In the genomic region with DNA sequence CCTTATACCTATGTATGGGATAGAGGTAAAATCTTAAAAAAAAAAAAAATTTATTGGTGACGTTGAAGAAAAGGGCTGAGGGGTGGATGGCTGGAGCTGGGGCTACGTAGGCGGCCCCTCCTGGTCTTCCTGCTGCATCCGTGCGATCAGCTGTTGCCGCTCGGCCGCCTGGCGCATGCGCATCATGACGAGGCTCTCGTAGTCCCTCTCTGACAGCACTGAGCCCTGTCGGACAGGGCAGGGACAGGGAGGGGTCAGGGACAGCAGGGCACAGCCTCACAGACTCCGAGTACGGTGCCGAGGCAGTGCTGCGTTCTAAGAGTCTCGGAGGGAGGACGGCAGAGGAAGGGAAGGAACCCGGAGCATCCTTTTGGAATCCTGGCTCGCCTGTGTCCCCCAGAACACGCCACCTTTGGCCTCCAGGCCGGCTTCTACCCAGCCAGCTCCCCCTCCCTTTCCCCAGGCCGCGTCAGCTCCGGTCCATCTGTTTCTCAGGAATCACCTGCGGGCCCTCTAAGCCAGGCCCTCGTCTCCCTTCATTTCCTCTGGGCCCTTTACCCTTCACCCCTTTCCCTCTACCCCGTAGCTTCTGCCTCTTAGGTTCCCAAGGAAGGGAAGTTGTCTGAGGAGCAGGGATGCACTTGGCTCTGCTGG, we compare ENCODE assay signal across 15 cellular contexts. TPM values are rescaled to one million over a fixed set of nuclear protein-coding genes. Genes with fewer than 3 reads are reported as not detected.
A peak's percentile ranks its signal among the peaks of the same experiment; 100 is the strongest.
DNase-seq lines count a peak whose midpoint lies in the region; ATAC-seq and TF ChIP-seq lines count a peak whose summit lies in the region.
"Had no signal": no experiment of that assay in that cellular context is flagged by ENCODE, and none has a peak within 500 bp of the region (broad histone marks: within the 10 kb centered on the region; RNA-seq: fewer than 3 reads in every experiment).

No MANE protein-coding gene starts in this region.

- H3K4me3 ChIP-seq in breast epithelium (no peak overlapping the region), mammary epithelial cell (replicated peaks in 1 of 3; ENCODE audit: insufficient read depth in 1 of 3, low read depth in 2 of 3, low read length in 3 of 3) (no peak overlapping the region), WERI-Rb-1 (ENCODE audit: low read depth, low read length) (no peak overlapping the region), muscle layer of duodenum (ENCODE audit: low read depth in 1 of 2, low read length in 2 of 2) (no peak overlapping the region), vagina (no peak overlapping the region)
- H3K4me3 ChIP-seq: gastrocnemius medialis, K562, upper lobe of left lung had no signal

- H3K9ac ChIP-seq in mammary epithelial cell (ENCODE audit: insufficient read depth, low read length) = no peak overlapping the region

- H2AFZ ChIP-seq in mammary epithelial cell (ENCODE audit: low read depth, low read length) = no peak overlapping the region

- WGBS in mammary epithelial cell (ENCODE audit: low coverage, missing lambda C conversion rate) = 95% methylated on average over 22 of the region's 29 CpGs

- in situ Hi-C loops in mammary epithelial cell (cut with MboI; ENCODE audit: low sequenced_read_pairs in 2 of 2) = no loop called here

- no TSS peak for BruUV-seq in mammary epithelial cell (replicated peaks; lab: Mats Ljungman, UMichigan)

- no peaks in the 10 kb centered on the region for H3K79me2 ChIP-seq in mammary epithelial cell (ENCODE audit: insufficient read depth, low read length)

- no peak overlapping the region for H3K4me2 ChIP-seq in mammary epithelial cell (ENCODE audit: insufficient read depth, low read depth, low read length)

- H3K4me1 ChIP-seq in breast epithelium = peaks cover 7 to 20% of the 10 kb centered on the region in 2 donors
- H3K4me1 ChIP-seq in mammary epithelial cell (ENCODE audit: insufficient read depth, low read length) = peaks cover 56% of the 10 kb centered on the region
- H3K4me1 ChIP-seq in muscle layer of duodenum (ENCODE audit: control insufficient read depth in 1 of 2, insufficient read depth in 2 of 2, low read length in 2 of 2) = peaks cover 0 to 17% of the 10 kb centered on the region in 2 donors
- peaks cover 77% of the 10 kb centered on the region for H3K4me1 ChIP-seq in vagina

- no peak for ATAC-seq in GM21381 (IDR thresholded peaks at IDR 0.05; ENCODE audit: unreplicated experiment)
- ATAC-seq: gastrocnemius medialis, K562 had no signal

- no peaks in the 10 kb centered on the region for H3K9me3 ChIP-seq in breast epithelium
- H3K9me3 ChIP-seq in mammary epithelial cell (replicated peaks; ENCODE audit: insufficient read depth, low read length) = no peaks in the 10 kb centered on the region
- H3K9me3 ChIP-seq in WERI-Rb-1 (ENCODE audit: severe bottlenecking) = no peaks in the 10 kb centered on the region
- H3K9me3 ChIP-seq in muscle layer of duodenum (ENCODE audit: control insufficient read depth in 1 of 2, low read length in 2 of 2) = no peaks in the 10 kb centered on the region
- H3K9me3 ChIP-seq in vagina = no peaks in the 10 kb centered on the region
- H3K9me3 ChIP-seq: gastrocnemius medialis, upper lobe of left lung had no signal

- DNase-seq in breast epithelium (ENCODE audit: low spot score in 2 of 2) = no peak
- DNase-seq in mammary epithelial cell = no peak
- DNase-seq in WERI-Rb-1 = peak; percentile 66
- DNase-seq in vagina (ENCODE audit: extremely low spot score in 2 of 2) = no peak
- DNase-seq in RKO (ENCODE audit: low spot score) = no peak
- no peak for DNase-seq in NCI-H510A treated with DMSO at 0.1 percent for 48 hours (lab: John Stamatoyannopoulos, UW)
- DNase-seq: gastrocnemius medialis; NCI-H1105; occipital lobe; stimulated activated CD4-positive, alpha-beta T cell treated with anti-CD3 and anti-CD28 coated beads, Interleukin-4, amount 100 ng/mL, for 24 hours; T-helper 9 cell had no signal

- dilution Hi-C loops in mammary epithelial cell (cut with HindIII; ENCODE audit: low sequenced_read_pairs) = no loop called here

- no peaks in the 10 kb centered on the region for H4K20me1 ChIP-seq in mammary epithelial cell (ENCODE audit: insufficient read depth, low read length)

- TF ChIP-seq POLR2A in breast epithelium (IDR thresholded peaks at IDR 0.05) (no peak), vagina (IDR thresholded peaks at IDR 0.05) (no peak)

- CTCF ChIA-PET in mammary epithelial cell (lab: Charles Lee; ENCODE audit: low non-redundant PET) = no interaction called here

- intact Hi-C loops in breast epithelium (cut with DNase I; ENCODE audit: low total_unique reads) = no loop called here
- intact Hi-C loops in mammary epithelial cell (cut with micrococcal nuclease) = no loop called here
- intact Hi-C loops in vagina (cut with DNase I) = no loop called here

- H3K27me3 ChIP-seq in breast epithelium (no peaks in the 10 kb centered on the region), mammary epithelial cell (ENCODE audit: insufficient read depth, low read length) (no peaks in the 10 kb centered on the region), WERI-Rb-1 (ENCODE audit: insufficient read depth, low read depth, severe bottlenecking) (no peaks in the 10 kb centered on the region), muscle layer of duodenum (ENCODE audit: low read depth, low read length) (no peaks in the 10 kb centered on the region), vagina (no peaks in the 10 kb centered on the region)
- H3K27me3 ChIP-seq: gastrocnemius medialis, upper lobe of left lung had no signal

- H3K36me3 ChIP-seq in breast epithelium (no peaks in the 10 kb centered on the region), mammary epithelial cell (ENCODE audit: insufficient read depth, low read length) (no peaks in the 10 kb centered on the region), WERI-Rb-1 (peaks cover 15% of the 10 kb centered on the region), muscle layer of duodenum (ENCODE audit: control insufficient read depth in 1 of 2, insufficient read depth in 2 of 2, low read length in 2 of 2) (peaks cover 0 to 39% of the 10 kb centered on the region in 2 donors), vagina (peaks cover 0 to under 1% of the 10 kb centered on the region in 2 donors)

- TF ChIP-seq CTCF in breast epithelium (IDR thresholded peaks at IDR 0.05) = no peak
- no peak for TF ChIP-seq CTCF in mammary epithelial cell (conservative IDR thresholded peaks at IDR 0.05 in 1 of 2, IDR thresholded peaks at IDR 0.05 in 1 of 2; ENCODE audit: extremely low read depth in 1 of 2, insufficient read depth in 1 of 2, low read depth in 1 of 2, low read length in 2 of 2)
- TF ChIP-seq CTCF in WERI-Rb-1 (IDR thresholded peaks at IDR 0.05; ENCODE audit: low read depth, low read length) = no peak
- no peak for TF ChIP-seq CTCF in vagina (IDR thresholded peaks at IDR 0.05)

- H3K27ac ChIP-seq in breast epithelium (peak overlapping the region; percentile 92 to 93), mammary epithelial cell (ENCODE audit: insufficient read depth, low read depth, low read length) (no peak overlapping the region), WERI-Rb-1 (peak overlapping the region; percentile 86), muscle layer of duodenum (ENCODE audit: low read length) (peak overlapping the region; percentile 39), vagina (peak overlapping the region; percentile 57)

RNA-seq across cellular contexts. Expression of gene C15orf62, which starts 1.8 kb away (rescaled TPM):
- total RNA-seq in breast epithelium (1 to 10 TPM in 2 of 3 donors, under 1 TPM in 1; 0.48 to 4.7 (median 2.0) TPM), mammary epithelial cell (under 1 TPM in 1 of 2 donors, not detected in 1; 0.21 TPM), vagina (2.9 TPM)
- 0.05 TPM for polyA plus RNA-seq in mammary epithelial cell
- not detected for polyA minus RNA-seq in mammary epithelial cell
- total RNA-seq: occipital lobe had no signal

RNA-seq across cellular contexts. Expression of gene GCHFR, which starts 4.1 kb away (rescaled TPM):
- total RNA-seq in breast epithelium = 100 to 1,000 TPM in 1 of 3 donors, 10 to 100 TPM in 2; 56.0 to 100 (median 61.9) TPM
- 1 to 10 TPM; 1.0 to 1.2 TPM for total RNA-seq in mammary epithelial cell
- 1.3 TPM for polyA plus RNA-seq in mammary epithelial cell
- not detected for polyA minus RNA-seq in mammary epithelial cell
- 69.7 TPM for total RNA-seq in vagina

RNA-seq across cellular contexts. Expression of gene RMDN3, which starts 12.9 kb away (rescaled TPM):
- total RNA-seq in breast epithelium (10 to 100 TPM; 31.5 to 35.4 (median 34.4) TPM), mammary epithelial cell (10 to 100 TPM; 18.2 to 34.5 TPM), vagina (19.6 TPM)
- 18.9 TPM for polyA plus RNA-seq in mammary epithelial cell
- polyA minus RNA-seq in mammary epithelial cell = 12.1 TPM

RNA-seq across cellular contexts. Expression of gene ZFYVE19, which starts 38.9 kb away (rescaled TPM):
- total RNA-seq in breast epithelium (10 to 100 TPM; 19.4 to 58.8 (median 44.6) TPM), mammary epithelial cell (10 to 100 TPM; 20.2 to 21.2 TPM), vagina (34.4 TPM)
- polyA plus RNA-seq in mammary epithelial cell = 36.6 TPM
- polyA minus RNA-seq in mammary epithelial cell = 40.3 TPM

RNA-seq across cellular contexts. Expression of gene DNAJC17, which starts 39.3 kb away (rescaled TPM):
- total RNA-seq in breast epithelium (10 to 100 TPM; 18.4 to 55.8 (median 24.3) TPM), mammary epithelial cell (10 to 100 TPM; 12.0 to 40.9 TPM), vagina (14.0 TPM)
- 48.4 TPM for polyA plus RNA-seq in mammary epithelial cell
- polyA minus RNA-seq in mammary epithelial cell = 31.5 TPM

Comparison
In these comparisons a context has a peak if more than half of its experiments do, and no peak if none do; other contexts are left out.
1. RNA of gene GCHFR, which starts 4.1 kb away (total RNA-seq): 69.7 TPM in vagina (single experiment) and 56.0 to 100 TPM in breast epithelium; 1.0 to 1.2 TPM in mammary epithelial cell; every median in the first group is over 10 times any median in the second.